1 cellular context compared by ENCODE assay signal in the genomic region with DNA sequence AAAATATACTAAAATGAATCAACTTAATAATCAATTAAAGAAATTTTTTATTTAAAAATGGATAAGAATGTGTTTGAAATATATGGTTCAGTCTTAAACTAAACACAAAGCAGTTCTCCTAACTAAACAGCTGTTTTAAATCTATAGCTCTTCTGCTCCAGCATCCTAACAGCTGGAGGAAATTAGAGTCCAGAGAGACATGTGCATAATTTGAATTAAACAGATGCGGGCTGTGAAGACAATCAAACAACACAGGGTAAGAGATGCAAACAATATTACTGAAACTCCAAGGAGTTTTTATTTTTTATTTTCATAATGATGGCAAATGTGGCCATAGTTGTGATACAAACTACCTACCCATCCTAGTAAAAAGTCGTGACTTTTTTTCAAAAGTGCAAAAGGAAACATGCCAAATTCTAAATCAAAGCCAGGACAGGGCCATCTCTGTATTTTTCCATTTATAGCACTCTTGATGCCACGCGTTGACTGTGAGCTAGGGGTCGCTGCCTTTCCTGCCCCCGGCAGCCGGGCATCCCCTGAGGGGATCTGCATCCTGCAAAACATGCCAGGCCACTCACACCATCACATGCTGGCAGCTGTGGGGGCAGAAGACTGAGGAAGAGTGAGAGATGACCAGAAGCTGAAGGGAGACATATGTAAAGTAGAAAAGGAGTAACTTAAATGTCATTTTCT.
TF ChIP-seq lines count a peak whose summit lies in the region.

No MANE protein-coding gene starts in this region.

TF ChIP-seq in HepG2, 621 proteins besides CTCF, POLR2A, EP300 and RAD21 (continued from another document):
- TF ChIP-seq, protein P1, sequence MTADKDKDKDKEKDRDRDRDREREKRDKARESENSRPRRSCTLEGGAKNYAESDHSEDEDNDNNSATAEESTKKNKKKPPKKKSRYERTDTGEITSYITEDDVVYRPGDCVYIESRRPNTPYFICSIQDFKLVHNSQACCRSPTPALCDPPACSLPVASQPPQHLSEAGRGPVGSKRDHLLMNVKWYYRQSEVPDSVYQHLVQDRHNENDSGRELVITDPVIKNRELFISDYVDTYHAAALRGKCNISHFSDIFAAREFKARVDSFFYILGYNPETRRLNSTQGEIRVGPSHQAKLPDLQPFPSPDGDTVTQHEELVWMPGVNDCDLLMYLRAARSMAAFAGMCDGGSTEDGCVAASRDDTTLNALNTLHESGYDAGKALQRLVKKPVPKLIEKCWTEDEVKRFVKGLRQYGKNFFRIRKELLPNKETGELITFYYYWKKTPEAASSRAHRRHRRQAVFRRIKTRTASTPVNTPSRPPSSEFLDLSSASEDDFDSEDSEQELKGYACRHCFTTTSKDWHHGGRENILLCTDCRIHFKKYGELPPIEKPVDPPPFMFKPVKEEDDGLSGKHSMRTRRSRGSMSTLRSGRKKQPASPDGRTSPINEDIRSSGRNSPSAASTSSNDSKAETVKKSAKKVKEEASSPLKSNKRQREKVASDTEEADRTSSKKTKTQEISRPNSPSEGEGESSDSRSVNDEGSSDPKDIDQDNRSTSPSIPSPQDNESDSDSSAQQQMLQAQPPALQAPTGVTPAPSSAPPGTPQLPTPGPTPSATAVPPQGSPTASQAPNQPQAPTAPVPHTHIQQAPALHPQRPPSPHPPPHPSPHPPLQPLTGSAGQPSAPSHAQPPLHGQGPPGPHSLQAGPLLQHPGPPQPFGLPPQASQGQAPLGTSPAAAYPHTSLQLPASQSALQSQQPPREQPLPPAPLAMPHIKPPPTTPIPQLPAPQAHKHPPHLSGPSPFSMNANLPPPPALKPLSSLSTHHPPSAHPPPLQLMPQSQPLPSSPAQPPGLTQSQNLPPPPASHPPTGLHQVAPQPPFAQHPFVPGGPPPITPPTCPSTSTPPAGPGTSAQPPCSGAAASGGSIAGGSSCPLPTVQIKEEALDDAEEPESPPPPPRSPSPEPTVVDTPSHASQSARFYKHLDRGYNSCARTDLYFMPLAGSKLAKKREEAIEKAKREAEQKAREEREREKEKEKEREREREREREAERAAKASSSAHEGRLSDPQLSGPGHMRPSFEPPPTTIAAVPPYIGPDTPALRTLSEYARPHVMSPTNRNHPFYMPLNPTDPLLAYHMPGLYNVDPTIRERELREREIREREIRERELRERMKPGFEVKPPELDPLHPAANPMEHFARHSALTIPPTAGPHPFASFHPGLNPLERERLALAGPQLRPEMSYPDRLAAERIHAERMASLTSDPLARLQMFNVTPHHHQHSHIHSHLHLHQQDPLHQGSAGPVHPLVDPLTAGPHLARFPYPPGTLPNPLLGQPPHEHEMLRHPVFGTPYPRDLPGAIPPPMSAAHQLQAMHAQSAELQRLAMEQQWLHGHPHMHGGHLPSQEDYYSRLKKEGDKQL (CRISPR knock-in tag; IDR thresholded peaks at IDR 0.05; ENCODE audit: low read depth), result no peak
- TF ChIP-seq ZNF672 (CRISPR knock-in tag; IDR thresholded peaks at IDR 0.05) (no peak), ZNF781 (CRISPR knock-in tag; IDR thresholded peaks at IDR 0.05; ENCODE audit: borderline replicate concordance, not compliant biosample characterization) (no peak), KDM2A (CRISPR knock-in tag; IDR thresholded peaks at IDR 0.05; ENCODE audit: borderline replicate concordance, low read depth) (no peak), RNF2 (conservative IDR thresholded peaks at IDR 0.05; ENCODE audit: low read depth) (no peak), NCOA5 (CRISPR knock-in tag; IDR thresholded peaks at IDR 0.05) (no peak), TP53 (CRISPR knock-in tag; conservative IDR thresholded peaks at IDR 0.05) (no peak), NR2F6 (IDR thresholded peaks at IDR 0.05) (no peak), NR2F6 (CRISPR knock-in tag; IDR thresholded peaks at IDR 0.05) (no peak), CHCHD3 (CRISPR knock-in tag; IDR thresholded peaks at IDR 0.05) (no peak)
- TF ChIP-seq, protein P2, sequence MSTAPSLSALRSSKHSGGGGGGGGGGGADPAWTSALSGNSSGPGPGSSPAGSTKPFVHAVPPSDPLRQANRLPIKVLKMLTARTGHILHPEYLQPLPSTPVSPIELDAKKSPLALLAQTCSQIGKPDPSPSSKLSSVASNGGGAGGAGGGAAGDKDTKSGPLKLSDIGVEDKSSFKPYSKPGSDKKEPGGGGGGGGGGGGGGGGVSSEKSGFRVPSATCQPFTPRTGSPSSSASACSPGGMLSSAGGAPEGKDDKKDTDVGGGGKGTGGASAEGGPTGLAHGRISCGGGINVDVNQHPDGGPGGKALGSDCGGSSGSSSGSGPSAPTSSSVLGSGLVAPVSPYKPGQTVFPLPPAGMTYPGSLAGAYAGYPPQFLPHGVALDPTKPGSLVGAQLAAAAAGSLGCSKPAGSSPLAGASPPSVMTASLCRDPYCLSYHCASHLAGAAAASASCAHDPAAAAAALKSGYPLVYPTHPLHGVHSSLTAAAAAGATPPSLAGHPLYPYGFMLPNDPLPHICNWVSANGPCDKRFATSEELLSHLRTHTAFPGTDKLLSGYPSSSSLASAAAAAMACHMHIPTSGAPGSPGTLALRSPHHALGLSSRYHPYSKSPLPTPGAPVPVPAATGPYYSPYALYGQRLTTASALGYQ (CRISPR knock-in tag; IDR thresholded peaks at IDR 0.05), result no peak
- TF ChIP-seq, protein P3, sequence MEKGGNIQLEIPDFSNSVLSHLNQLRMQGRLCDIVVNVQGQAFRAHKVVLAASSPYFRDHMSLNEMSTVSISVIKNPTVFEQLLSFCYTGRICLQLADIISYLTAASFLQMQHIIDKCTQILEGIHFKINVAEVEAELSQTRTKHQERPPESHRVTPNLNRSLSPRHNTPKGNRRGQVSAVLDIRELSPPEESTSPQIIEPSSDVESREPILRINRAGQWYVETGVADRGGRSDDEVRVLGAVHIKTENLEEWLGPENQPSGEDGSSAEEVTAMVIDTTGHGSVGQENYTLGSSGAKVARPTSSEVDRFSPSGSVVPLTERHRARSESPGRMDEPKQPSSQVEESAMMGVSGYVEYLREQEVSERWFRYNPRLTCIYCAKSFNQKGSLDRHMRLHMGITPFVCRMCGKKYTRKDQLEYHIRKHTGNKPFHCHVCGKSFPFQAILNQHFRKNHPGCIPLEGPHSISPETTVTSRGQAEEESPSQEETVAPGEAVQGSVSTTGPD (CRISPR knock-in tag; IDR thresholded peaks at IDR 0.05), result no peak
